Comparison of ENCODE assay signal across 8 cellular contexts in genomic region chr17:78779848-78780247, GRCh38. TPM values are rescaled to one million over a fixed set of nuclear protein-coding genes. Genes with fewer than 3 reads are reported as not detected.
DNase-seq lines count a peak whose midpoint lies in the region; ATAC-seq lines count a peak whose summit lies in the region.

No MANE protein-coding gene starts in this region.

- H3K9me3 ChIP-seq in muscle layer of colon (ENCODE audit: low read length), result no peaks in the 10 kb centered on the region

- no peak overlapping the region for H3K4me3 ChIP-seq in muscle layer of colon (ENCODE audit: low read depth in 1 of 2, low read length in 2 of 2)

- ATAC-seq in HG03108 (IDR thresholded peaks at IDR 0.05; ENCODE audit: unreplicated experiment) (no peak), HG02870 (IDR thresholded peaks at IDR 0.05; ENCODE audit: unreplicated experiment) (no peak), left lobe of liver (no peak)

- DNase-seq in COLO668 (lab: John Stamatoyannopoulos, UW; ENCODE audit: unreplicated experiment) (peak; percentile 3), NCI-H187 treated with DMSO at 0.1 percent for 48 hours (lab: John Stamatoyannopoulos, UW) (peak; percentile 56), left lobe of liver (ENCODE audit: low spot score) (no peak), RKO (ENCODE audit: low spot score) (no peak)
- peak; percentile 38 for DNase-seq in activated naive CD4-positive, alpha-beta T cell treated with anti-CD3 and anti-CD28 coated beads, Interleukin-2, amount 50 U/mL, for 16 hours

- H3K27me3 ChIP-seq in muscle layer of colon (ENCODE audit: control insufficient read depth in 1 of 2, insufficient read depth in 2 of 2, low read length in 2 of 2), result no peaks in the 10 kb centered on the region

- H3K4me1 ChIP-seq in muscle layer of colon (ENCODE audit: insufficient read depth, low read length), result no peaks in the 10 kb centered on the region

- H3K27ac ChIP-seq in muscle layer of colon (ENCODE audit: low read depth, low read length), result peak overlapping the region; percentile 42

- H3K9ac ChIP-seq in muscle layer of colon (ENCODE audit: low read length), result no peak overlapping the region

- H3K36me3 ChIP-seq in muscle layer of colon (ENCODE audit: insufficient read depth, low read length), result no peaks in the 10 kb centered on the region

RNA-seq across cellular contexts. Expression of gene CYTH1, which starts 2.2 kb away (rescaled TPM):
- total RNA-seq in left lobe of liver, result 32.1 TPM

Comparison
In these comparisons a context has a peak if more than half of its experiments do, and no peak if none do; other contexts are left out.
1. DNase-seq: peak in COLO668 (single experiment), NCI-H187 treated with DMSO at 0.1 percent for 48 hours (single experiment) and activated naive CD4-positive, alpha-beta T cell treated with anti-CD3 and anti-CD28 coated beads, Interleukin-2, amount 50 U/mL, for 16 hours (single experiment); none in left lobe of liver (single experiment) and RKO (single experiment).